ENCODE assay signal across 8 cellular contexts in the genomic region with DNA sequence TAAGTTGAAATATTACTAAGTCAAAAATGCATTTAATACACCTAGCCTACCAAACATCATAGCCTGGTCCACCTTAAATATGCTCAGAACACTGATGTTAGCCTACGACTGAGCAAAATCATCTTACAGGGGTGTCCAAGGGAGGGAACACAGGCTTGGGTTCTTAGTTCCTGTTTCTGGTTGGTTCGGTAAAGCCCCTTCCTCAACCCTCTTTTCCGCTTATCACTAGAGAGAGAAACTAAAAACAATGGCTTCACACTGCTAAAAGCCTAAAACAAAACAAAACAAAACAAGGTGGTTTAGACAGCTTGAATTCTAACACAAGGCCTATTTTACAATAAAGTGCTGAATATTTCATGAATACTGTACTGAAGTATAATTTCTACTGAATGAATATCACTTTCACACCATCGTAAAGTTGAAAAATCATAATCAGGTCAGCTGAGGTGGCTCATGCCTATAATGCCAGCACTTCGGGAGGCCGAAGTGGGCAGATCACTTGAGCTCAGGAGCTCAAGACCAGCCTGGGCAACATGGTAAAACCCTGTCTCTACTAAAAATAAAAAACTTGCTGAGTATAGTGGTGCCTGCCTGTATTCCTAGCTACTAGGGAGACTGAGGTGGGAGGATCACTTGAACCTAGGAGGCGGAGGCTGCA.
DNase-seq lines count a peak whose midpoint lies in the region; ATAC-seq lines count a peak whose summit lies in the region.

No MANE protein-coding gene starts in this region.

- ATAC-seq in CD4-positive, CD25-positive, alpha-beta regulatory T cell (ENCODE audit: low read depth in 2 of 2): peak; percentile 50 to 68
- peak; percentile 92 for ATAC-seq in HG03066 (IDR thresholded peaks at IDR 0.05; ENCODE audit: low read depth, unreplicated experiment)

- H3K9me3 ChIP-seq in CD4-positive, CD25-positive, alpha-beta regulatory T cell (ENCODE audit: control insufficient read depth in 2 of 2, low read length in 2 of 2): no peaks in the 10 kb centered on the region

- no peak overlapping the region for H3K27ac ChIP-seq in CD4-positive, CD25-positive, alpha-beta regulatory T cell (ENCODE audit: insufficient read depth, low read length, poor library complexity, severe bottlenecking)

- no peaks in the 10 kb centered on the region for H3K36me3 ChIP-seq in CD4-positive, CD25-positive, alpha-beta regulatory T cell (ENCODE audit: control insufficient read depth, insufficient read depth, low read length)

- no peak overlapping the region for H3K4me3 ChIP-seq in CD4-positive, CD25-positive, alpha-beta regulatory T cell (ENCODE audit: low read depth, low read length)

- no peaks in the 10 kb centered on the region for H3K27me3 Mint-ChIP-seq in CD4-positive, CD25-positive, alpha-beta regulatory T cell
- H3K27me3 Mint-ChIP-seq in activated naive CD8-positive, alpha-beta T cell: no peaks in the 10 kb centered on the region

- DNase-seq in CD4-positive, CD25-positive, alpha-beta regulatory T cell: peak in 1 of 3 donors; percentile 28
- DNase-seq in GM19240 (ENCODE audit: insufficient read length, low spot score) (peak; percentile 21), hippocampal formation (lab: John Stamatoyannopoulos, UW) (no peak), DMS79 (lab: John Stamatoyannopoulos, UW) (no peak)
- DNase-seq in stimulated activated CD4-positive, alpha-beta T cell treated with anti-CD3 and anti-CD28 coated beads, Interleukin-2, amount 100 ng/mL, for 48 hours: no peak
- DNase-seq in activated CD4-positive, CD25-positive, alpha-beta regulatory T cell treated with anti-CD3 and anti-CD28 coated beads, Interleukin-2, amount 50 U/mL, for 72 hours: no peak

- H3K27ac Mint-ChIP-seq in CD4-positive, CD25-positive, alpha-beta regulatory T cell: peak overlapping the region; percentile 48 to 66 (median 53)
- H3K27ac Mint-ChIP-seq in activated naive CD8-positive, alpha-beta T cell: peak overlapping the region; percentile 71

- peaks cover 18 to 43% (median 25%) of the 10 kb centered on the region in 4 donors for H3K4me1 Mint-ChIP-seq in CD4-positive, CD25-positive, alpha-beta regulatory T cell
- H3K4me1 Mint-ChIP-seq in activated naive CD8-positive, alpha-beta T cell (ENCODE audit: low read depth): peaks cover 57% of the 10 kb centered on the region

- H3K9me3 Mint-ChIP-seq in CD4-positive, CD25-positive, alpha-beta regulatory T cell: no peaks in the 10 kb centered on the region
- no peaks in the 10 kb centered on the region for H3K9me3 Mint-ChIP-seq in activated naive CD8-positive, alpha-beta T cell (ENCODE audit: low read depth)

- no peaks in the 10 kb centered on the region for H3K27me3 ChIP-seq in CD4-positive, CD25-positive, alpha-beta regulatory T cell (ENCODE audit: control insufficient read depth, insufficient read depth, low read length)

- H3K36me3 Mint-ChIP-seq in CD4-positive, CD25-positive, alpha-beta regulatory T cell: peaks cover 4% of the 10 kb centered on the region
- H3K36me3 Mint-ChIP-seq in activated naive CD8-positive, alpha-beta T cell: peaks cover 5% of the 10 kb centered on the region

- H3K4me3 Mint-ChIP-seq in CD4-positive, CD25-positive, alpha-beta regulatory T cell: peak overlapping the region in 3 of 4 donors; percentile 23 to 60 (median 45)
- H3K4me3 Mint-ChIP-seq in activated naive CD8-positive, alpha-beta T cell: peak overlapping the region; percentile 68

- H3K4me1 ChIP-seq in CD4-positive, CD25-positive, alpha-beta regulatory T cell (ENCODE audit: control insufficient read depth, insufficient read depth, low read length, poor library complexity, severe bottlenecking): no peaks in the 10 kb centered on the region
